Comparison of ENCODE assay signal across 21 cellular contexts in genomic region chr10:111933937-111934336, GRCh38.
DNase-seq lines count a peak whose midpoint lies in the region; TF ChIP-seq lines count a peak whose summit lies in the region.
"Had no signal": no experiment of that assay in that cellular context is flagged by ENCODE, and none has a peak within 500 bp of the region (broad histone marks: within the 10 kb centered on the region; RNA-seq: fewer than 3 reads in every experiment).

No MANE protein-coding gene starts in this region.

- no peak overlapping the region for H3K27ac Mint-ChIP-seq in MCF 10A (ENCODE audit: low read depth, unreplicated experiment)
- no peak overlapping the region for H3K27ac Mint-ChIP-seq in glutamatergic neuron (ENCODE audit: unreplicated experiment)
- no peak overlapping the region for H3K27ac Mint-ChIP-seq in type B pancreatic cell
- H3K27ac Mint-ChIP-seq: B cell; CD4-positive, alpha-beta T cell had no signal

- H3K27me3 Mint-ChIP-seq in MCF 10A (ENCODE audit: insufficient read depth, unreplicated experiment), result peaks cover 41% of the 10 kb centered on the region
- H3K27me3 Mint-ChIP-seq in glutamatergic neuron (ENCODE audit: unreplicated experiment), result no peaks in the 10 kb centered on the region
- peaks cover 4% of the 10 kb centered on the region for H3K27me3 Mint-ChIP-seq in type B pancreatic cell
- H3K27me3 Mint-ChIP-seq: B cell; CD4-positive, alpha-beta T cell had no signal

- H3K79me2 ChIP-seq in mammary epithelial cell (ENCODE audit: insufficient read depth, low read length), result no peaks in the 10 kb centered on the region

- H3K4me2 ChIP-seq in mammary epithelial cell (ENCODE audit: insufficient read depth, low read depth, low read length), result no peak overlapping the region

- no peak for TF ChIP-seq POLR2A in NB4 (IDR thresholded peaks at IDR 0.05; ENCODE audit: extremely low read depth, insufficient read length)

- H3K4me1 Mint-ChIP-seq in MCF 10A (ENCODE audit: insufficient read depth, unreplicated experiment), result no peaks in the 10 kb centered on the region
- peaks cover 8% of the 10 kb centered on the region for H3K4me1 Mint-ChIP-seq in glutamatergic neuron (ENCODE audit: low read depth, unreplicated experiment)
- H3K4me1 Mint-ChIP-seq in type B pancreatic cell (ENCODE audit: unreplicated experiment), result no peaks in the 10 kb centered on the region
- H3K4me1 Mint-ChIP-seq: B cell, IgD-negative memory B cell had no signal

- CTCF ChIA-PET in MCF 10A (lab: Yijun Ruan, JAX) (interaction anchor here (0.5 kb wide), 1 partner anchor 73 kb away, joined by 3 read pairs; no protein-coding TSS in a partner anchor), mammary epithelial cell (lab: Charles Lee; ENCODE audit: low non-redundant PET) (no interaction called here)

- no peaks in the 10 kb centered on the region for H4K20me1 ChIP-seq in mammary epithelial cell (ENCODE audit: insufficient read depth, low read length)

- no peaks in the 10 kb centered on the region for H3K27me3 ChIP-seq in mammary epithelial cell (ENCODE audit: insufficient read depth, low read length)

- intact Hi-C loops in MCF 10A (cut with micrococcal nuclease) (no loop called here), mammary epithelial cell (cut with micrococcal nuclease) (no loop called here)

- H3K9me3 ChIP-seq in mammary epithelial cell (replicated peaks; ENCODE audit: insufficient read depth, low read length), result no peaks in the 10 kb centered on the region

- TF ChIP-seq CTCF in MCF 10A (IDR thresholded peaks at IDR 0.05; ENCODE audit: unreplicated experiment) (peak; percentile 13), mammary epithelial cell (conservative IDR thresholded peaks at IDR 0.05 in 1 of 2, IDR thresholded peaks at IDR 0.05 in 1 of 2; ENCODE audit: extremely low read depth in 1 of 2, insufficient read depth in 1 of 2, low read depth in 1 of 2, low read length in 2 of 2) (no peak), NB4 (IDR thresholded peaks at IDR 0.05; ENCODE audit: low read depth, low read length) (peak; percentile 5), glutamatergic neuron (IDR thresholded peaks at IDR 0.05; ENCODE audit: partially characterized antibody, unreplicated experiment) (peak; percentile 44), type B pancreatic cell (conservative IDR thresholded peaks at IDR 0.05) (peak; percentile 49)

- DNase-seq in MCF 10A (ENCODE audit: unreplicated experiment) (no peak), mammary epithelial cell (no peak), NB4 (ENCODE audit: low read depth) (no peak), glutamatergic neuron (no peak), type B pancreatic cell (ENCODE audit: extremely low spot score, unreplicated experiment) (no peak), OCI-M2 (lab: John Stamatoyannopoulos, UW; ENCODE audit: unreplicated experiment) (no peak), T-helper 1 cell (no peak), superior temporal gyrus (ENCODE audit: extremely low spot score) (no peak)
- DNase-seq: Calu3; CD4-positive, alpha-beta T cell; DMS53; GM23248; MV-4-11; NCI-H146; NCI-H2081 treated with DMSO at 0.1 percent for 48 hours; NCI-H510A treated with DMSO at 0.1 percent for 48 hours; NCI-H82 had no signal

- H3K4me3 ChIP-seq in mammary epithelial cell (replicated peaks in 1 of 3; ENCODE audit: insufficient read depth in 1 of 3, low read depth in 2 of 3, low read length in 3 of 3) (no peak overlapping the region), NB4 (ENCODE audit: low read depth, low read length) (no peak overlapping the region)
- H3K4me3 ChIP-seq: GM23248, SK-N-MC had no signal

- 63% methylated on average over 5 of the region's 5 CpGs for WGBS in mammary epithelial cell (ENCODE audit: low coverage, missing lambda C conversion rate)

- H3K36me3 Mint-ChIP-seq in MCF 10A (ENCODE audit: insufficient read depth, unreplicated experiment), result no peaks in the 10 kb centered on the region
- H3K36me3 Mint-ChIP-seq in glutamatergic neuron (ENCODE audit: unreplicated experiment), result no peaks in the 10 kb centered on the region
- no peaks in the 10 kb centered on the region for H3K36me3 Mint-ChIP-seq in type B pancreatic cell
- H3K36me3 Mint-ChIP-seq: IgD-negative memory B cell had no signal

- POLR2A ChIA-PET in MCF 10A (lab: Yijun Ruan, JAX), result interaction anchor here (0.5 kb wide), 1 partner anchor 56 kb away, joined by 3 read pairs; no protein-coding TSS in a partner anchor

- H3K27ac ChIP-seq in mammary epithelial cell (ENCODE audit: insufficient read depth, low read depth, low read length), result no peak overlapping the region
- H3K27ac ChIP-seq: 22Rv1, GM23248, SK-N-MC had no signal

- in situ Hi-C loops in mammary epithelial cell (cut with MboI; ENCODE audit: low sequenced_read_pairs in 2 of 2), result no loop called here

- H3K9me3 Mint-ChIP-seq in MCF 10A (ENCODE audit: unreplicated experiment), result peaks cover 12% of the 10 kb centered on the region
- no peaks in the 10 kb centered on the region for H3K9me3 Mint-ChIP-seq in glutamatergic neuron (ENCODE audit: unreplicated experiment)
- H3K9me3 Mint-ChIP-seq in type B pancreatic cell, result no peaks in the 10 kb centered on the region

- dilution Hi-C loops in mammary epithelial cell (cut with HindIII; ENCODE audit: low sequenced_read_pairs), result no loop called here

- no TSS peak for BruUV-seq in MCF 10A (replicated peaks; lab: Mats Ljungman, UMichigan)
- no TSS peak for BruUV-seq in mammary epithelial cell (replicated peaks; lab: Mats Ljungman, UMichigan)

- no peaks in the 10 kb centered on the region for H3K4me1 ChIP-seq in mammary epithelial cell (ENCODE audit: insufficient read depth, low read length)

- H2AFZ ChIP-seq in mammary epithelial cell (ENCODE audit: low read depth, low read length), result no peak overlapping the region
- H2AFZ ChIP-seq: GM23248 had no signal

- H3K4me3 Mint-ChIP-seq in MCF 10A (ENCODE audit: unreplicated experiment) (no peak overlapping the region), glutamatergic neuron (ENCODE audit: unreplicated experiment) (no peak overlapping the region), type B pancreatic cell (no peak overlapping the region)
- H3K4me3 Mint-ChIP-seq: B cell; CD4-positive, alpha-beta T cell; IgD-negative memory B cell had no signal

- no peak overlapping the region for H3K9ac ChIP-seq in mammary epithelial cell (ENCODE audit: insufficient read depth, low read length)
- H3K9ac ChIP-seq: GM23248 had no signal

- H3K36me3 ChIP-seq in mammary epithelial cell (ENCODE audit: insufficient read depth, low read length), result no peaks in the 10 kb centered on the region

Comparison
In these comparisons a context has a peak if more than half of its experiments do, and no peak if none do; other contexts are left out.
1. CTCF ChIP-seq: peak in MCF 10A (single experiment), NB4 (single experiment), glutamatergic neuron (single experiment) and type B pancreatic cell (single experiment); none in mammary epithelial cell (0 of 2).